3 cellular contexts compared by ENCODE assay signal in the genomic region with DNA sequence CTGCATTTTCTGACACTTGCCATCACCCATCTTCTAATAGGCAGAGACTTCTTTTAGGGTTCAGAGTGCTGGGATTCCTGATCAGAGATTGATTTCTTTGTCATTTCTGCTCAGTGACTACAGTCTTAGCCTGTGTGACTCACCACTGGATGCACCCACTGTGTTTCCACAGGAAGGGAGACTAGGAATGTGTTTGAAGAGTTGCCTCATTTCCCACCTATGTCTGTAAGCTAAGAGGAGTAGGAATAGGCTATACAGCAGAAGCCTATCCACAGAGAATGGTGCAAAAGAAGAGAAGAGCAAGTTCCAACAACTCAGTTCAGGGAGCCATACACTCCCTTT.
A peak's percentile ranks its signal among the peaks of the same experiment; 100 is the strongest.
TF ChIP-seq lines count a peak whose summit lies in the region.

No MANE protein-coding gene starts in this region.

TF ChIP-seq in A549, 52 proteins besides CTCF, POLR2A, EP300 and RAD21:
- 0 out of 2 replicates have a peak, but pooled peaks have one; percentile 25 for TF ChIP-seq FOSL2 (IDR thresholded peaks at IDR 0.05)
- peak; percentile 42 for TF ChIP-seq FOSL2 (CRISPR knock-in tag; IDR thresholded peaks at IDR 0.05)
- TF ChIP-seq NPAS2 (CRISPR knock-in tag; IDR thresholded peaks at IDR 0.05; ENCODE audit: borderline replicate concordance): no peak
- TF ChIP-seq TP53 (CRISPR knock-in tag; IDR thresholded peaks at IDR 0.05): no peak
- no peak for TF ChIP-seq CHD4 (IDR thresholded peaks at IDR 0.05; ENCODE audit: borderline replicate concordance)
- peak in 1 of 2 experiments; percentile 31; a peak in 1 of 4 replicates for TF ChIP-seq CEBPB (IDR thresholded peaks at IDR 0.05)

TF ChIP-seq in IMR-90, 13 proteins besides CTCF, POLR2A, EP300 and RAD21:
- TF ChIP-seq RFX5 (IDR thresholded peaks at IDR 0.05; ENCODE audit: low read depth, low read length): no peak
- TF ChIP-seq ELK1 (IDR thresholded peaks at IDR 0.05; ENCODE audit: borderline replicate concordance, low read depth, low read length): no peak
- TF ChIP-seq CHD1 (IDR thresholded peaks at IDR 0.05; ENCODE audit: low read depth, low read length): no peak
- TF ChIP-seq SMC3 (IDR thresholded peaks at IDR 0.05; ENCODE audit: low read depth, low read length): no peak
- no peak for TF ChIP-seq NFE2L2 (IDR thresholded peaks at IDR 0.05; ENCODE audit: low read depth, low read length)
- no peak; the same call in 1 of the 2 replicates for TF ChIP-seq BHLHE40 (IDR thresholded peaks at IDR 0.05; ENCODE audit: low read depth, low read length)
- peak; percentile 67 for TF ChIP-seq FOS (IDR thresholded peaks at IDR 0.05; ENCODE audit: low read depth, low read length)
- TF ChIP-seq CEBPB (IDR thresholded peaks at IDR 0.05; ENCODE audit: low read depth, low read length): peak; percentile 92
- TF ChIP-seq MAFK (IDR thresholded peaks at IDR 0.05; ENCODE audit: low read depth, low read length): no peak
- TF ChIP-seq MXI1 (IDR thresholded peaks at IDR 0.05; ENCODE audit: borderline replicate concordance, low read depth, low read length): no peak
- no peak for TF ChIP-seq RCOR1 (IDR thresholded peaks at IDR 0.05; ENCODE audit: insufficient replicate concordance, low read length)
- TF ChIP-seq MAZ (IDR thresholded peaks at IDR 0.05; ENCODE audit: borderline replicate concordance, low read depth, low read length): no peak
- TF ChIP-seq, protein P1, sequence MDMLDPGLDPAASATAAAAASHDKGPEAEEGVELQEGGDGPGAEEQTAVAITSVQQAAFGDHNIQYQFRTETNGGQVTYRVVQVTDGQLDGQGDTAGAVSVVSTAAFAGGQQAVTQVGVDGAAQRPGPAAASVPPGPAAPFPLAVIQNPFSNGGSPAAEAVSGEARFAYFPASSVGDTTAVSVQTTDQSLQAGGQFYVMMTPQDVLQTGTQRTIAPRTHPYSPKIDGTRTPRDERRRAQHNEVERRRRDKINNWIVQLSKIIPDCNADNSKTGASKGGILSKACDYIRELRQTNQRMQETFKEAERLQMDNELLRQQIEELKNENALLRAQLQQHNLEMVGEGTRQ (IDR thresholded peaks at IDR 0.05; ENCODE audit: low read depth, low read length): no peak

TF ChIP-seq in HepG2, 621 proteins besides CTCF, POLR2A, EP300 and RAD21:
- TF ChIP-seq SAP130 (CRISPR knock-in tag; IDR thresholded peaks at IDR 0.05; ENCODE audit: low read depth) (peak; percentile 39), GATA4 (IDR thresholded peaks at IDR 0.05; ENCODE audit: borderline replicate concordance, low read depth) (no peak), JDP2 (CRISPR knock-in tag; IDR thresholded peaks at IDR 0.05; ENCODE audit: borderline replicate concordance) (no peak), PRDM10 (CRISPR knock-in tag; IDR thresholded peaks at IDR 0.05; ENCODE audit: low read depth) (peak; percentile 91), KAT8 (CRISPR knock-in tag; IDR thresholded peaks at IDR 0.05) (no peak), TEAD3 (CRISPR knock-in tag; optimal IDR thresholded peaks at IDR 0.05; ENCODE audit: borderline replicate concordance) (peak; percentile 63), TCF7 (IDR thresholded peaks at IDR 0.05; ENCODE audit: low read depth) (0 out of 2 replicates have a peak, but pooled peaks have one; percentile 17), CEBPG (CRISPR knock-in tag; IDR thresholded peaks at IDR 0.05) (peak; percentile 39), SP140L (CRISPR knock-in tag; IDR thresholded peaks at IDR 0.05; ENCODE audit: borderline replicate concordance) (no peak), CEBPB (IDR thresholded peaks at IDR 0.05; ENCODE audit: borderline replicate concordance, low read depth, low read length) (peak; percentile 79), GATAD2A (CRISPR knock-in tag; IDR thresholded peaks at IDR 0.05) (0 out of 2 replicates have a peak, but pooled peaks have one; percentile 20), ZIK1 (CRISPR knock-in tag; IDR thresholded peaks at IDR 0.05; ENCODE audit: borderline replicate concordance, low read depth) (no peak), ZNF33B (CRISPR knock-in tag; IDR thresholded peaks at IDR 0.05) (no peak), ELF4 (CRISPR knock-in tag; IDR thresholded peaks at IDR 0.05; ENCODE audit: borderline replicate concordance) (no peak), FOSL2 (CRISPR knock-in tag; IDR thresholded peaks at IDR 0.05) (peak; percentile 90)
